Comparison of ENCODE assay signal across 8 cellular contexts in the genomic region with DNA sequence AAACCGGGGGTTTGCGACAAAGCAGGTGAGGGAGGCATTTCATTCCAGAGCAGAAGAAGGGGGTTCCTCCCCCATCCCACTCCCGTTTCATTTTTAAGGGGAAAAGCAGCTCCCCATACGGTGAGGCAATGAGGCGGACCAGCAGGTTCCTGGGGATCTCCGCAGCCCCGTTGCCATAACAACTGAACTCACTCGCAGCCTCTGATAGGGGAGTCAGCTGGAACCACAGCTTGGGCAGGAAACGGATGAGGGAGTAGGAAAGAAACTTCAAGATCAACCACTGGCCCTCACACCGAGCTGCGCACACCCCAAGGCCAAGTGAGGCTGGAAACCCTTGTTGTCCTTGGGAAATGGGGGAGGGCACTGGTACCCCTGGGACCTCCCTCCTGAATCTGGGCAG.
DNase-seq lines count a peak whose midpoint lies in the region; ATAC-seq lines count a peak whose summit lies in the region.
"Not testable (repeated sequence)": the region's sequence is repeated elsewhere in the genome, so short reads cannot be mapped to it uniquely, and the experiment has no call there.

No MANE protein-coding gene starts in this region.

- peak overlapping the region; percentile 60 to 64 for H3K4me3 Mint-ChIP-seq in effector memory CD8-positive, alpha-beta T cell
- peak overlapping the region; percentile 42 to 84 (median 74) for H3K4me3 Mint-ChIP-seq in naive thymus-derived CD8-positive, alpha-beta T cell

- POLR2A ChIA-PET in naive thymus-derived CD8-positive, alpha-beta T cell (lab: Charles Lee), result interaction anchor here (0.6 kb wide), 1 partner anchor 21 kb away, joined by 3 read pairs; no protein-coding TSS in a partner anchor

- H3K9me3 Mint-ChIP-seq in effector memory CD8-positive, alpha-beta T cell; naive thymus-derived CD8-positive, alpha-beta T cell: not testable (repeated sequence)

- H3K27ac Mint-ChIP-seq in effector memory CD8-positive, alpha-beta T cell, result peak overlapping the region; percentile 85 to 90
- H3K27ac Mint-ChIP-seq in naive thymus-derived CD8-positive, alpha-beta T cell, result peak overlapping the region; percentile 66 to 96 (median 90)

- H3K27me3 Mint-ChIP-seq in effector memory CD8-positive, alpha-beta T cell; naive thymus-derived CD8-positive, alpha-beta T cell: not testable (repeated sequence)

- peak; percentile 52 for ATAC-seq in GM21528 (IDR thresholded peaks at IDR 0.05; ENCODE audit: low FRiP score, unreplicated experiment)
- ATAC-seq in effector memory CD8-positive, alpha-beta T cell (replicated peaks), result peak; percentile 98
- peak; percentile 89 to 96 for ATAC-seq in naive thymus-derived CD8-positive, alpha-beta T cell

- DNase-seq in DMS 273 (lab: John Stamatoyannopoulos, UW; ENCODE audit: unreplicated experiment) (peak; percentile 87), HT1080 (ENCODE audit: low read depth) (peak; percentile 50), RPMI7951 (ENCODE audit: low read depth) (peak; percentile 71), activated T-cell treated with anti-CD3 and anti-CD28 coated beads for 24 hours (ENCODE audit: low read depth) (peak; percentile 55)
- peak; percentile 52 to 60 (median 53) for DNase-seq in effector memory CD8-positive, alpha-beta T cell
- DNase-seq in naive thymus-derived CD8-positive, alpha-beta T cell, result peak; percentile 31 to 86 (median 70)
- DNase-seq in stimulated activated CD8-positive, alpha-beta memory T cell treated with anti-CD3 and anti-CD28 coated beads, Interleukin-7, amount 100 ng/mL, for 4 hours (ENCODE audit: low read depth in 2 of 2), result peak; percentile 35 to 60

- not testable (repeated sequence) for H3K4me1 Mint-ChIP-seq in effector memory CD8-positive, alpha-beta T cell (ENCODE audit: low read depth in 2 of 2)
- peaks cover 1 to 14% (median 6%) of the 10 kb centered on the region in 4 donors for H3K4me1 Mint-ChIP-seq in naive thymus-derived CD8-positive, alpha-beta T cell

- H3K36me3 Mint-ChIP-seq in effector memory CD8-positive, alpha-beta T cell (ENCODE audit: insufficient read depth); naive thymus-derived CD8-positive, alpha-beta T cell: not testable (repeated sequence)

Comparison
In these comparisons a context has a peak if more than half of its experiments do, and no peak if none do; other contexts are left out.
1. Peak in every context shown above with its lines: DNase-seq and ATAC-seq.